1 cellular context compared by ENCODE assay signal in the genomic region with DNA sequence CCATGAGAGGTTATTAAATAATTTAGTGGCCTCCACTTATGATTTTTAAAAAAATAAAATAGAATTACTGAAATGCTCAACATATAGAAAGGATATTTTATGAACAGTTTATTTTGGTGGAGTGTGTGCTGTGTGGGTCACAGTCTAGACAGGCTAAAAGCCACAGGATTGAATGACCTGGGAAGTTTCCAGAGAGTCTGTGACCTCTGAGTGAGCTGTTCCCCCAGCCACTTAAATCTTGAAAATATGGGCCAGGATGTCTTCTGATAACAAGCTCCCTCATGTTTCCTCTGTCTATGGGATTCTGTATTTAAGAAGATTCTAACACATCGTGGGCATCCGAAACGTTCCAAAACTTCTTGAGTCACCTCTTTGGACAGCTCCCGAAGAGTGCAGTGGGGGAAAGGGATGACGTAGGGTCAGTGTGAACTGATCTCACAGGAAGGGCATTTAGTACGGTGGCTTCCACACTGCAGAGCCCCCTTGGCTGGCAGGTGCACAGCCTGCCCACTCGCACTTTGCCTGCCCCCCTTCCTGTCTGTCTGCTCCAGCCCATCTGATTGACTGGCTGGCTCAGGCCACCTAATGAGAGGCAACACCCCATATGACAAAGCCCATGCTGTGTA.
TF ChIP-seq lines count a peak whose summit lies in the region.

No MANE protein-coding gene starts in this region.

TF ChIP-seq in GM23338, 12 proteins besides CTCF, POLR2A, EP300 and RAD21 (continued from another document):
- TF ChIP-seq ZNF462 (CRISPR knock-in tag; IDR thresholded peaks at IDR 0.05) (no peak), JUNB (IDR thresholded peaks at IDR 0.05; ENCODE audit: unreplicated experiment) (no peak)
